Comparison of ENCODE assay signal across 9 cellular contexts in the genomic region with DNA sequence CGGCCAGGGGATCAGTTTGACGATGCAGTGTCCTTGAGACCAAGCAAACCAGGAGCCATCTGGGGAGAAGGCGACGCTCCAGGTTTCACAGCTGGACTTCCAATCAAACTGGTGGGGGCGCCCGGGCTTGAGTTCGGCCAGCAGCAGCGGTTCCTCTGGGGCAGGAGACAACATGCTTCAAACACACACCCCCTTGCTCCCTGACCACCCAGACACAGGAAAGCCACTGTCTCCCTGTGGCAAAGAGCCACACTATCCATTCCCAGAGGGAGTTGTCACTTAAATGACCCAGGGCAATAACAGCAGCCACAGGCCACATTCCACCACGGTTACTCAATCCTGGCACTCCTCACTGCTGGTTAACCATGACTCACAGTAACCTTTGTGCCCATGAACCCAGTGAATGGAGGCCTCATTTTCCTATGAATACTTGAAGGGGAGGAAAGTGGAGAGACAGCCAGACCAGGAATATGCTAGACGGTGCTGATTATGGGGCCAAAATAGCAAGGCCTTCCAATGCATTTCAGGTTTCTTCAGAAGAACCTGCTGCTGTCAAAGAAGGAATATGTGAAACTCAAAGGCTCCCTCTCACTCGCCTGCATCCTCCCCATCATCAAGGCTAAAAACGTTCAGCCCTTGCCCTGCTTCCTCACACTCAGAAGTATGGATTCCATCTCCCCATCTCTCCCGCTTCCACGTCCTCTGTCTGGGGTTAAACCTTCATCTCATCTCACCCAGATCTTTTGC. TPM values are rescaled to one million over a fixed set of nuclear protein-coding genes. Genes with fewer than 3 reads are reported as not detected.
DNase-seq lines count a peak whose midpoint lies in the region; ATAC-seq and TF ChIP-seq lines count a peak whose summit lies in the region.
"Had no signal": no experiment of that assay in that cellular context is flagged by ENCODE, and none has a peak within 500 bp of the region (broad histone marks: within the 10 kb centered on the region; RNA-seq: fewer than 3 reads in every experiment).

No MANE protein-coding gene starts in this region.

- DNase-seq in SIG-M5 treated with dmso at 0.1 percent for 504 hours (lab: John Stamatoyannopoulos, UW; ENCODE audit: unreplicated experiment) (peak; percentile 58), SIG-M5 (lab: John Stamatoyannopoulos, UW) (no peak), WTC11 (ENCODE audit: low spot score) (no peak), foreskin keratinocyte (peak; percentile 90 to 96), osteoblast (ENCODE audit: insufficient read length, low spot score, missing footprints) (peak; percentile 93), HEK293T (ENCODE audit: extremely low spot score) (no peak), MM.1S (no peak)

- CTCF ChIA-PET in WTC11 (lab: Charles Lee), result no interaction called here
- CTCF ChIA-PET in HEK293T (lab: Yijun Ruan, JAX), result no interaction called here

- H3K27ac ChIP-seq in foreskin keratinocyte (no peak overlapping the region), osteoblast (ENCODE audit: low read depth, low read length) (peak overlapping the region; percentile 85), MM.1S (ENCODE audit: low read length) (no peak overlapping the region)
- H3K27ac ChIP-seq: C4-2B had no signal

- peaks cover 78% of the 10 kb centered on the region for H3K79me2 ChIP-seq in osteoblast (ENCODE audit: insufficient read depth, low read length)
- no peaks in the 10 kb centered on the region for H3K79me2 ChIP-seq in MM.1S (ENCODE audit: low read length)

- H3K27me3 Mint-ChIP-seq in WTC11 (ENCODE audit: low read depth), result no peaks in the 10 kb centered on the region

- H3K9ac ChIP-seq in MM.1S (ENCODE audit: low read length), result no peak overlapping the region

- H4K20me1 ChIP-seq in osteoblast (ENCODE audit: insufficient read depth, low read length), result peaks cover 30% of the 10 kb centered on the region
- no peaks in the 10 kb centered on the region for H4K20me1 ChIP-seq in MM.1S (ENCODE audit: insufficient read depth, low read length)

- H3K9me3 Mint-ChIP-seq in WTC11, result no peaks in the 10 kb centered on the region

- no peak overlapping the region for H2AFZ ChIP-seq in osteoblast (ENCODE audit: low read length)
- no peak overlapping the region for H2AFZ ChIP-seq in MM.1S (ENCODE audit: low read length)

- no peaks in the 10 kb centered on the region for H3K27me3 ChIP-seq in foreskin keratinocyte
- no peaks in the 10 kb centered on the region for H3K27me3 ChIP-seq in osteoblast (ENCODE audit: insufficient read depth, low read length)
- no peaks in the 10 kb centered on the region for H3K27me3 ChIP-seq in MM.1S (replicated peaks; ENCODE audit: insufficient read depth, low read length)

- H3K36me3 Mint-ChIP-seq in WTC11, result peaks cover 38% of the 10 kb centered on the region

- peaks cover 17% of the 10 kb centered on the region for H3K4me1 Mint-ChIP-seq in WTC11

- peak overlapping the region; percentile 57 for H3K4me2 ChIP-seq in osteoblast (ENCODE audit: insufficient read depth, low read length)
- no peak overlapping the region for H3K4me2 ChIP-seq in MM.1S (ENCODE audit: low read depth, low read length)

- H3K9me3 ChIP-seq in osteoblast (ENCODE audit: low read depth, low read length) (no peaks in the 10 kb centered on the region), MM.1S (replicated peaks; ENCODE audit: insufficient read depth, low read length) (no peaks in the 10 kb centered on the region)

- H3K4me1 ChIP-seq in foreskin keratinocyte, result peaks cover 16% of the 10 kb centered on the region
- peaks cover 37% of the 10 kb centered on the region for H3K4me1 ChIP-seq in osteoblast (ENCODE audit: insufficient read depth, low read length)
- no peaks in the 10 kb centered on the region for H3K4me1 ChIP-seq in MM.1S (ENCODE audit: low read length)

- POLR2A ChIA-PET in WTC11 (lab: Charles Lee) (no interaction called here), HEK293T (lab: Yijun Ruan, JAX) (no interaction called here)

- TF ChIP-seq CTCF in WTC11 (IDR thresholded peaks at IDR 0.05) (no peak), foreskin keratinocyte (conservative IDR thresholded peaks at IDR 0.05) (no peak), osteoblast (IDR thresholded peaks at IDR 0.05; ENCODE audit: extremely low read depth, low read depth, low read length) (no peak), MM.1S (IDR thresholded peaks at IDR 0.05; ENCODE audit: low read length) (no peak)

- H3K36me3 ChIP-seq in osteoblast (ENCODE audit: insufficient read depth, low read length) (peaks cover 45% of the 10 kb centered on the region), MM.1S (replicated peaks; ENCODE audit: insufficient read depth, low read length) (no peaks in the 10 kb centered on the region)

- ATAC-seq in WTC11 (no peak), foreskin keratinocyte (peak; percentile 98), HG02970 (IDR thresholded peaks at IDR 0.05; ENCODE audit: low FRiP score, unreplicated experiment) (no peak)

- H3K27ac Mint-ChIP-seq in WTC11, result peak overlapping the region; percentile 69

- no peak overlapping the region for H3K4me3 Mint-ChIP-seq in WTC11

- H3K4me3 ChIP-seq in osteoblast (ENCODE audit: insufficient read depth, low read length) (no peak overlapping the region), MM.1S (ENCODE audit: low read length) (no peak overlapping the region)

- no peaks in the 10 kb centered on the region for H3K9me2 ChIP-seq in MM.1S (replicated peaks; ENCODE audit: insufficient read depth, low read length)

- H3F3A ChIP-seq in MM.1S (ENCODE audit: insufficient read depth, low read length), result no peaks in the 10 kb centered on the region

TF ChIP-seq in WTC11, 78 proteins besides CTCF, POLR2A, EP300 and RAD21:
- TF ChIP-seq GABPB1 (CRISPR knock-in tag; IDR thresholded peaks at IDR 0.05), result peak; percentile 74; the same call in 1 of the 2 replicates
- TF ChIP-seq, protein P1, sequence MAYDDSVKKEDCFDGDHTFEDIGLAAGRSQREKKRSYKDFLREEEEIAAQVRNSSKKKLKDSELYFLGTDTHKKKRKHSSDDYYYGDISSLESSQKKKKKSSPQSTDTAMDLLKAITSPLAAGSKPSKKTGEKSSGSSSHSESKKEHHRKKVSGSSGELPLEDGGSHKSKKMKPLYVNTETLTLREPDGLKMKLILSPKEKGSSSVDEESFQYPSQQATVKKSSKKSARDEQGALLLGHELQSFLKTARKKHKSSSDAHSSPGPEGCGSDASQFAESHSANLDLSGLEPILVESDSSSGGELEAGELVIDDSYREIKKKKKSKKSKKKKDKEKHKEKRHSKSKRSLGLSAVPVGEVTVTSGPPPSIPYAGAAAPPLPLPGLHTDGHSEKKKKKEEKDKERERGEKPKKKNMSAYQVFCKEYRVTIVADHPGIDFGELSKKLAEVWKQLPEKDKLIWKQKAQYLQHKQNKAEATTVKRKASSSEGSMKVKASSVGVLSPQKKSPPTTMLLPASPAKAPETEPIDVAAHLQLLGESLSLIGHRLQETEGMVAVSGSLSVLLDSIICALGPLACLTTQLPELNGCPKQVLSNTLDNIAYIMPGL (CRISPR knock-in tag; IDR thresholded peaks at IDR 0.05), result no peak
- no peak for TF ChIP-seq ZNF138 (CRISPR knock-in tag; conservative IDR thresholded peaks at IDR 0.05)

TF ChIP-seq in HEK293T, 16 proteins besides CTCF, POLR2A, EP300 and RAD21:
- no peak for TF ChIP-seq CTBP1 (IDR thresholded peaks at IDR 0.05; ENCODE audit: borderline replicate concordance)
- no peak for TF ChIP-seq ARNT (IDR thresholded peaks at IDR 0.05)
- no peak for TF ChIP-seq HDGF (IDR thresholded peaks at IDR 0.05; ENCODE audit: borderline replicate concordance)
- no peak for TF ChIP-seq ZNF384 (IDR thresholded peaks at IDR 0.05)
- TF ChIP-seq FOXA1 (IDR thresholded peaks at IDR 0.05), result no peak
- TF ChIP-seq FOXK2 (IDR thresholded peaks at IDR 0.05), result no peak
- TF ChIP-seq LEF1 (IDR thresholded peaks at IDR 0.05; ENCODE audit: borderline replicate concordance), result no peak
- TF ChIP-seq, protein P2, sequence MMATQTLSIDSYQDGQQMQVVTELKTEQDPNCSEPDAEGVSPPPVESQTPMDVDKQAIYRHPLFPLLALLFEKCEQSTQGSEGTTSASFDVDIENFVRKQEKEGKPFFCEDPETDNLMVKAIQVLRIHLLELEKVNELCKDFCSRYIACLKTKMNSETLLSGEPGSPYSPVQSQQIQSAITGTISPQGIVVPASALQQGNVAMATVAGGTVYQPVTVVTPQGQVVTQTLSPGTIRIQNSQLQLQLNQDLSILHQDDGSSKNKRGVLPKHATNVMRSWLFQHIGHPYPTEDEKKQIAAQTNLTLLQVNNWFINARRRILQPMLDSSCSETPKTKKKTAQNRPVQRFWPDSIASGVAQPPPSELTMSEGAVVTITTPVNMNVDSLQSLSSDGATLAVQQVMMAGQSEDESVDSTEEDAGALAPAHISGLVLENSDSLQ (IDR thresholded peaks at IDR 0.05), result no peak
- TF ChIP-seq ELF4 (IDR thresholded peaks at IDR 0.05), result no peak
- TF ChIP-seq SUZ12 (IDR thresholded peaks at IDR 0.05), result no peak
- TF ChIP-seq L3MBTL2 (conservative IDR thresholded peaks at IDR 0.05), result no peak
- TF ChIP-seq FOXM1 (IDR thresholded peaks at IDR 0.05; ENCODE audit: borderline replicate concordance), result no peak
- TF ChIP-seq SP1 (IDR thresholded peaks at IDR 0.05), result no peak
- no peak for TF ChIP-seq TARDBP (IDR thresholded peaks at IDR 0.05)
- TF ChIP-seq BHLHE40 (IDR thresholded peaks at IDR 0.05; ENCODE audit: borderline replicate concordance), result no peak
- no peak for TF ChIP-seq NFRKB (IDR thresholded peaks at IDR 0.05)

RNA-seq across cellular contexts. Expression of gene WSB2, which starts 8.5 kb away (rescaled TPM):
- total RNA-seq in WTC11 (2021) (59.0 to 74.2 TPM (median 60.5 TPM) in 3 replicates), foreskin keratinocyte (82.9 and 84.5 TPM in 2 replicates), osteoblast (97.2 and 119 TPM in 2 replicates)
- polyA plus RNA-seq in foreskin keratinocyte, result 47.5 and 50.6 TPM in 2 replicates

RNA-seq across cellular contexts. Expression of gene RFC5, which starts 36.0 kb away (rescaled TPM):
- total RNA-seq in WTC11 (2021) (34.5 to 35.9 TPM (median 35.2 TPM) in 3 replicates), foreskin keratinocyte (39.3 and 49.6 TPM in 2 replicates), osteoblast (8.3 and 10.0 TPM in 2 replicates)
- polyA plus RNA-seq in foreskin keratinocyte, result 22.0 and 30.2 TPM in 2 replicates

RNA-seq across cellular contexts. Expression of gene VSIG10, which starts 51.3 kb away (rescaled TPM):
- total RNA-seq in WTC11 (2021) (69.7 to 82.5 TPM (median 74.4 TPM) in 3 replicates), foreskin keratinocyte (15.4 and 21.7 TPM in 2 replicates), osteoblast (26.5 and 30.4 TPM in 2 replicates)
- polyA plus RNA-seq in foreskin keratinocyte, result 7.3 and 8.8 TPM in 2 replicates

Comparison
In these comparisons a context has a peak if more than half of its experiments do, and no peak if none do; other contexts are left out.
1. DNase-seq: peak in SIG-M5 treated with dmso at 0.1 percent for 504 hours (single experiment), foreskin keratinocyte (2 of 2) and osteoblast (single experiment); none in SIG-M5 (single experiment), WTC11 (single experiment), HEK293T (single experiment) and MM.1S (single experiment).